10 cellular contexts compared by ENCODE assay signal in genomic region chrX:15816453-15816838, GRCh38. TPM values are rescaled to one million over a fixed set of nuclear protein-coding genes. Genes with fewer than 3 reads are reported as not detected.
DNase-seq lines count a peak whose midpoint lies in the region; ATAC-seq and TF ChIP-seq lines count a peak whose summit lies in the region.
"Had no signal": no experiment of that assay in that cellular context is flagged by ENCODE, and none has a peak within 500 bp of the region (broad histone marks: within the 10 kb centered on the region; RNA-seq: fewer than 3 reads in every experiment).

No MANE protein-coding gene starts in this region.

- no peak overlapping the region for H3K4me3 Mint-ChIP-seq in type B pancreatic cell

- H3K27ac ChIP-seq in left ventricle myocardium inferior (replicated peaks) (peak overlapping the region; percentile 48), SK-N-MC (peak overlapping the region; percentile 73)
- H3K27ac ChIP-seq: stomach had no signal

- no peaks in the 10 kb centered on the region for H3K27me3 ChIP-seq in left ventricle myocardium inferior (ENCODE audit: low read depth)
- H3K27me3 ChIP-seq: stomach had no signal

- H3K36me3 ChIP-seq in left ventricle myocardium inferior (peaks cover 12% of the 10 kb centered on the region), SK-N-MC (ENCODE audit: insufficient read depth, low read length) (0 out of 2 replicates have a peak, but pooled peaks cover 3% of the 10 kb centered on the region)

- ATAC-seq in Right ventricle myocardium inferior = no peak

- H3K27ac Mint-ChIP-seq in type B pancreatic cell = no peak overlapping the region

- no peak overlapping the region for H3K4me3 ChIP-seq in left ventricle myocardium inferior
- no peak overlapping the region for H3K4me3 ChIP-seq in SK-N-MC
- no peak overlapping the region for H3K4me3 ChIP-seq in fibroblast of the aortic adventitia (ENCODE audit: low read depth, low read length)
- H3K4me3 ChIP-seq: stomach had no signal

- DNase-seq in left ventricle myocardium inferior = no peak
- DNase-seq in Right ventricle myocardium inferior (ENCODE audit: missing footprints) = no peak
- DNase-seq in SK-N-MC (ENCODE audit: low read depth, low spot score) = no peak
- DNase-seq in fibroblast of the aortic adventitia (ENCODE audit: low read depth) = peak; percentile 7
- DNase-seq in type B pancreatic cell (ENCODE audit: extremely low spot score, unreplicated experiment) = no peak
- no peak for DNase-seq in NCI-H510A (lab: John Stamatoyannopoulos, UW)
- no peak for DNase-seq in activated CD4-positive, CD25-positive, alpha-beta regulatory T cell (lab: John Stamatoyannopoulos, UW)
- DNase-seq in occipital lobe (lab: John Stamatoyannopoulos, UW) = no peak
- DNase-seq: midbrain, stomach had no signal

- no peaks in the 10 kb centered on the region for H3K27me3 Mint-ChIP-seq in type B pancreatic cell

- TF ChIP-seq CTCF in left ventricle myocardium inferior (IDR thresholded peaks at IDR 0.05; ENCODE audit: borderline replicate concordance) (no peak), fibroblast of the aortic adventitia (IDR thresholded peaks at IDR 0.05; ENCODE audit: insufficient read depth, low read length) (no peak), type B pancreatic cell (conservative IDR thresholded peaks at IDR 0.05) (peak; percentile 25)

- H3K9me3 Mint-ChIP-seq in type B pancreatic cell = no peaks in the 10 kb centered on the region

- intact Hi-C loops in left ventricle myocardium inferior (cut with micrococcal nuclease) (no loop called here), Right ventricle myocardium inferior (cut with DNase I) (no loop called here)

- peaks cover 11% of the 10 kb centered on the region for H3K4me1 ChIP-seq in left ventricle myocardium inferior
- H3K4me1 ChIP-seq: stomach had no signal

- H3K4me1 Mint-ChIP-seq in type B pancreatic cell (ENCODE audit: unreplicated experiment) = no peaks in the 10 kb centered on the region

- peaks cover 42% of the 10 kb centered on the region for H3K36me3 Mint-ChIP-seq in type B pancreatic cell

- H3K9ac ChIP-seq in SK-N-MC (ENCODE audit: insufficient read length) = peak overlapping the region; percentile 44

- H3K9me3 ChIP-seq in left ventricle myocardium inferior (replicated peaks) (no peaks in the 10 kb centered on the region), SK-N-MC (ENCODE audit: low read depth, low read length) (no peaks in the 10 kb centered on the region)
- H3K9me3 ChIP-seq: stomach had no signal

RNA-seq across cellular contexts. Expression of gene ZRSR2, which starts 26.2 kb away (rescaled TPM):
- total RNA-seq in left ventricle myocardium inferior (7.8 TPM), Right ventricle myocardium inferior (6.8 TPM), fibroblast of the aortic adventitia (ENCODE audit: low replicate concordance) (3.4 and 6.0 TPM in 2 replicates), type B pancreatic cell (ENCODE audit: low replicate concordance) (15.5 and 16.6 TPM in 2 replicates), occipital lobe (7.0 TPM)

RNA-seq across cellular contexts. Expression of gene AP1S2, which starts 38.2 kb away (rescaled TPM):
- 143 TPM for total RNA-seq in left ventricle myocardium inferior
- total RNA-seq in Right ventricle myocardium inferior = 154 TPM
- total RNA-seq in fibroblast of the aortic adventitia (ENCODE audit: low replicate concordance) = 43.8 and 51.3 TPM in 2 replicates
- 51.4 and 87.8 TPM in 2 replicates for total RNA-seq in type B pancreatic cell (ENCODE audit: low replicate concordance)
- 259 TPM for total RNA-seq in occipital lobe
